ENCODE assay signal across 8 cellular contexts in the genomic region with DNA sequence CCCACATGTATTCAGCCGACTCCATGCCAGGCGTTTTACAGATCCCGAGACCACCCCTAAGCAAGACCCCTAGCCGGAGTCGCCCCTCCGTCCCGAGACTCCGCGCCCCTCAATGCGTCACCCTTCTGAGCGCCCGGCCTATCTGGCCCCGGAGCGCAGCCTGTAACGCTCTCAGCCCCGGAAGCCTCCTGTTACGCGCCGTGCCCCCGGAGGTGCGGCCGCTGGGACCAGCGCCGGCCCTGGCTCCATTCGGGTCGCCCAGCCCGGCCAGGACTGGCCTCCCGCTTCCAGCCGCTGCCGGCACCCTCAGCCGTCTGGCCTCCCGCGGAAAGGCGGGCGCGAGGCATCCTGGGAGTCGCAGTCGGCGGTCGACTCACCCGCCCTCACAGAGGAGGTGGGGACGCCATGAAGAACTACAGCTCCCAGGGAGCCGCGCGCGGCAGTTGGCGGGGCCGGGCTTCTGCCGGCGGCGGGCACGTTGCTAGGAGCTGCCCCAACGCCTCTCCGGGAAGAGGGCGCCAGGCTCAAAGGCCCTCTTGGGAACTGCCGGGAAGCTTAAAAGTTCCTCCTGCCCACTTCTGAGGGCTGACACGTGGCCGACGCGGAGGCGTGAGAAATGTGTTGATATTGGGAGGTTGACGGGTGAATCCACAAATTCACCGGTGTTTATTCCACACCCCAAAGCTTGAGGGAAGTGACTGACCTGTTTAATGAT. TPM values are rescaled to one million over a fixed set of nuclear protein-coding genes. Genes with fewer than 3 reads are reported as not detected.
A peak's percentile ranks its signal among the peaks of the same experiment; 100 is the strongest.
DNase-seq lines count a peak whose midpoint lies in the region; TF ChIP-seq lines count a peak whose summit lies in the region.

A gene with protein sequence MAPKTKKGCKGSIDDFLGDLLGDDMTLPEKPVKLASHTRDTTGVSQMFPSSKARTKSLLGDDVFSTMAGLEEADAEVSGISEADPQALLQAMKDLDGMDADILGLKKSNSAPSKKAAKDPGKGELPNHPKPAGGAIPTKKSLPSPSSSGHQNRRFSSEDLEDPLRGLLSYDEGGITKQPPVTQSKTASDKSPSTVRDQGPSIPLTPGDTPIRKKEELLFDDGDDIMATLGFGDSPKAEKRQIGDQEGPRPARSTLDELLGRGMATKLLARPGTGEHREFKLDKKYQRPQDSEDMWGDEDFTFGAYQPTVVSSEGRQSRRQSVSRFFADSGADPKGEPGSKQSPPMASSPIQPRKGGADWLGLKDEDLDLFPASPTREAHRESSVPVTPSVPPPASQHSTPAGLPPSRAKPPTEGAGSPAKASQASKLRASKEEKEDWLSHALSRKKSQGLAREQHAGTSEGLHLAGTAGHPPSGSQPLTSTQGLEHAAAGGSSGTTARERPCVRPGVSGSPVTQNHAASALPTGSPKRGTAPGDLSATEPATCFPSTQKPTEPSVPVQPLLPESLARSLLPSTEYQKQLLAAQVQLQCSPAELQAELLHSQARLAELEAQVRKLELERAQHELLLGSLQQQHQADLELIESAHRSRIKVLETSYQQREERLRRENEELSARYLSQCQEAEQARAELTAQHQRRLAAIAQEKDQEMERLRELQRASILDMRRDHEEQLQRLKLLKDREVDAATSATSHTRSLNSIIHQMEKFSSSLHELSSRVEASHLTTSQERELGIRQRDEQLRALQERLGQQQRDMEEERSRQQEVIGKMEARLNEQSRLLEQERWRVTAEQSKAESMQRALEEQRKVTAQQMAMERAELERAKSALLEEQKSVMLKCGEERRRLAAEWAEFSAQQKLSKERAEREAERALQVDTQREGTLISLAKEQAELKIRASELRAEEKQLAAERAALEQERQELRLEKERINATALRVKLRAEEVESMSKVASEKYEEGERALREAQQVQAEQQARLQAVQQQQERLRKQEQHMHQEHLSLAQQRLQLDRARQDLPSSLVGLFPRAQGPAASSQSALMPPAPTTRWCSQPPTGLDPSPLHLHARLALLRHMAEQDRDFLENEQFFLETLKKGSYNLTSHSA (minus strand): TSS at position 316 of the 715 bp plus-strand sequence. CDS start 2,893 bp downstream, outside the sequence.

- no peaks in the 10 kb centered on the region for H3K79me1 ChIP-seq in H9 (ENCODE audit: insufficient read depth, low read depth, low read length, poor library complexity, severe bottlenecking)

- H3F3A ChIP-seq in MM.1S (ENCODE audit: insufficient read depth, low read length): no peaks in the 10 kb centered on the region

- no peaks in the 10 kb centered on the region for H3K36me3 ChIP-seq in MM.1S (replicated peaks; ENCODE audit: insufficient read depth, low read length)

- no peak within 1 kb of the TSS for H3K23ac ChIP-seq in H9 (ENCODE audit: insufficient read length, low read depth, low read length)

- H3K36me3 Mint-ChIP-seq in H9 (ENCODE audit: insufficient read depth in 1 of 3, low read depth in 3 of 3) (peaks cover 0 to 11% (median 8%) of the 10 kb centered on the region in 3 experiments; a peak in 2 of 7 replicates), nephron progenitor cell (ENCODE audit: low read depth) (peaks cover 9% of the 10 kb centered on the region)
- no peaks in the 10 kb centered on the region for H3K36me3 Mint-ChIP-seq in stimulated activated naive CD8-positive, alpha-beta T cell treated with anti-CD3 and anti-CD28 coated beads, Interleukin-15, Interleukin-2, amounts not matched to agents 100 ng/mL and 50 ng/mL, for 24 hours (ENCODE audit: low read depth)

- H3K9me2 ChIP-seq in MM.1S (replicated peaks; ENCODE audit: insufficient read depth, low read length): no peaks in the 10 kb centered on the region

- no peak within 1 kb of the TSS for H4K5ac ChIP-seq in H9 (ENCODE audit: insufficient read length, low read depth, low read length)

- DNase-seq in ELF-1 (ENCODE audit: low read depth, low spot score): peak; percentile 98
- peak; percentile 99 for DNase-seq in H9
- peak; percentile 92 for DNase-seq in MM.1S
- peak; percentile 95 for DNase-seq in SHP77 treated with DMSO at 0.1 percent for 48 hours (lab: John Stamatoyannopoulos, UW)
- peak; percentile 97 for DNase-seq in activated effector memory CD4-positive, alpha-beta T cell treated with anti-CD3 and anti-CD28 coated beads, Interleukin-2, amount 50 U/mL, for 16 hours
- DNase-seq in fibroblast of the conjunctiva (ENCODE audit: low read depth): peak; percentile 89
- DNase-seq in nephron progenitor cell: peak; percentile 94

- H3K56ac ChIP-seq in H9 (ENCODE audit: insufficient read length, low read depth, low read length): no peak within 1 kb of the TSS

- TF ChIP-seq CTCF in H9 (conservative IDR thresholded peaks at IDR 0.05): no peak
- TF ChIP-seq CTCF in MM.1S (IDR thresholded peaks at IDR 0.05; ENCODE audit: low read length): no peak
- no peak for TF ChIP-seq CTCF in nephron progenitor cell (IDR thresholded peaks at IDR 0.05)

- H2BK5ac ChIP-seq in H9 (ENCODE audit: insufficient read length, low read length): no peak within 1 kb of the TSS

- peaks cover 11 to 12% of the 10 kb centered on the region in 2 experiments for H3K4me1 Mint-ChIP-seq in H9
- peaks cover 21% of the 10 kb centered on the region for H3K4me1 Mint-ChIP-seq in nephron progenitor cell
- H3K4me1 Mint-ChIP-seq in stimulated activated naive CD8-positive, alpha-beta T cell treated with anti-CD3 and anti-CD28 coated beads, Interleukin-15, Interleukin-2, amounts not matched to agents 100 ng/mL and 50 ng/mL, for 24 hours (ENCODE audit: low read depth): peaks cover 18% of the 10 kb centered on the region

- H2BK120ac ChIP-seq in H9 (ENCODE audit: low read depth, low read length, poor library complexity, severe bottlenecking): no peak within 1 kb of the TSS

- H3K4me3 Mint-ChIP-seq in H9 (peak within 1 kb of the TSS; percentile 88 to 92), nephron progenitor cell (peak within 1 kb of the TSS; percentile 92)
- peak within 1 kb of the TSS; percentile 93 for H3K4me3 Mint-ChIP-seq in stimulated activated naive CD8-positive, alpha-beta T cell treated with anti-CD3 and anti-CD28 coated beads, Interleukin-15, Interleukin-2, amounts not matched to agents 100 ng/mL and 50 ng/mL, for 24 hours

- H3K27ac Mint-ChIP-seq in H9 (peak within 1 kb of the TSS; percentile 60 to 96 (median 92); a peak in 6 of 7 replicates), nephron progenitor cell (peak within 1 kb of the TSS; percentile 74)
- peak within 1 kb of the TSS; percentile 87 for H3K27ac Mint-ChIP-seq in stimulated activated naive CD8-positive, alpha-beta T cell treated with anti-CD3 and anti-CD28 coated beads, Interleukin-15, Interleukin-2, amounts not matched to agents 100 ng/mL and 50 ng/mL, for 24 hours

- H3K18ac ChIP-seq in H9 (ENCODE audit: insufficient read length, low read depth, low read length): peak within 1 kb of the TSS; percentile 66

- peak within 1 kb of the TSS; percentile 88 for H3K4me3 ChIP-seq in MM.1S (ENCODE audit: low read length)

- no CpG with 5 or more reads among the region's 63 CpGs for WGBS in H9 (ENCODE audit: extremely low coverage, insufficient read length, low lambda C conversion rate)

- H3K27me3 Mint-ChIP-seq in H9 (ENCODE audit: low read depth) (no peaks in the 10 kb centered on the region), nephron progenitor cell (ENCODE audit: low read depth, poor library complexity) (peaks cover 4% of the 10 kb centered on the region)
- H3K27me3 Mint-ChIP-seq in stimulated activated naive CD8-positive, alpha-beta T cell treated with anti-CD3 and anti-CD28 coated beads, Interleukin-15, Interleukin-2, amounts not matched to agents 100 ng/mL and 50 ng/mL, for 24 hours: no peaks in the 10 kb centered on the region

- no peaks in the 10 kb centered on the region for H4K20me1 ChIP-seq in H9 (ENCODE audit: control insufficient read depth, insufficient read depth, insufficient read length)
- no peaks in the 10 kb centered on the region for H4K20me1 ChIP-seq in MM.1S (ENCODE audit: insufficient read depth, low read length)

- H3K4me1 ChIP-seq in H9 (ENCODE audit: insufficient read depth, low read length) (no peaks in the 10 kb centered on the region), MM.1S (ENCODE audit: low read length) (peaks cover 6% of the 10 kb centered on the region)

- no peak within 1 kb of the TSS for H3K27ac ChIP-seq in H9 (ENCODE audit: insufficient read length, low read depth, low read length)
- H3K27ac ChIP-seq in MM.1S (ENCODE audit: low read length): no peak within 1 kb of the TSS; the same call in 1 of the 2 replicates

- H2AFZ ChIP-seq in H9 (ENCODE audit: low read length): no peak within 1 kb of the TSS
- H2AFZ ChIP-seq in MM.1S (ENCODE audit: low read length): peak within 1 kb of the TSS; percentile 92

- no peak within 1 kb of the TSS for H4K8ac ChIP-seq in H9 (replicated peaks; ENCODE audit: insufficient read length, low read depth, low read length)

- H3K9me3 Mint-ChIP-seq in H9 (no peaks in the 10 kb centered on the region; a peak in 1 of 5 replicates), nephron progenitor cell (no peaks in the 10 kb centered on the region)
- no peaks in the 10 kb centered on the region for H3K9me3 Mint-ChIP-seq in stimulated activated naive CD8-positive, alpha-beta T cell treated with anti-CD3 and anti-CD28 coated beads, Interleukin-15, Interleukin-2, amounts not matched to agents 100 ng/mL and 50 ng/mL, for 24 hours

- H3K4me2 ChIP-seq in H9 (ENCODE audit: insufficient read depth, insufficient read length, low read length): peak within 1 kb of the TSS; percentile 36
- peak within 1 kb of the TSS; percentile 91 for H3K4me2 ChIP-seq in MM.1S (ENCODE audit: low read depth, low read length)

- peak within 1 kb of the TSS; percentile 51 for H3K14ac ChIP-seq in H9 (ENCODE audit: insufficient read depth, low read length)

- H3K27me3 ChIP-seq in H9 (ENCODE audit: insufficient read depth, low read length): no peaks in the 10 kb centered on the region
- H3K27me3 ChIP-seq in MM.1S (replicated peaks; ENCODE audit: insufficient read depth, low read length): no peaks in the 10 kb centered on the region

- H3K9me3 ChIP-seq in H9 (ENCODE audit: control insufficient read depth, low read depth, low read length) (no peaks in the 10 kb centered on the region), MM.1S (replicated peaks; ENCODE audit: insufficient read depth, low read length) (no peaks in the 10 kb centered on the region)

- no peaks in the 10 kb centered on the region for H3K79me2 ChIP-seq in H9 (ENCODE audit: insufficient read depth, low read length)
- H3K79me2 ChIP-seq in MM.1S (ENCODE audit: low read length): no peaks in the 10 kb centered on the region

- no peaks in the 10 kb centered on the region for H3K23me2 ChIP-seq in H9 (ENCODE audit: insufficient read length, low read depth, low read length, poor library complexity, severe bottlenecking)

- H2BK20ac ChIP-seq in H9 (ENCODE audit: low read depth, low read length, poor library complexity, severe bottlenecking): no peak within 1 kb of the TSS

- no peak within 1 kb of the TSS for H3T11ph ChIP-seq in H9 (ENCODE audit: low read length)

- H4K91ac ChIP-seq in H9 (ENCODE audit: insufficient read length, low read depth, low read length): no peak within 1 kb of the TSS

- peak within 1 kb of the TSS; percentile 75 for H3K9ac ChIP-seq in H9 (ENCODE audit: extremely low read depth, insufficient read length, low read length)
- H3K9ac ChIP-seq in MM.1S (ENCODE audit: low read length): peak within 1 kb of the TSS; percentile 84

- H2AK5ac ChIP-seq in H9 (ENCODE audit: insufficient read length, low read length): no peak within 1 kb of the TSS

- H2BK15ac ChIP-seq in H9 (ENCODE audit: low read depth, low read length): no peak within 1 kb of the TSS

- no peak within 1 kb of the TSS for H2BK12ac ChIP-seq in H9 (ENCODE audit: insufficient read length, low read depth, low read length)

- H3K4ac ChIP-seq in H9 (ENCODE audit: low read depth, low read length): no peak within 1 kb of the TSS

RNA-seq across cellular contexts. Expression of the gene that starts here (rescaled TPM):
- total RNA-seq in H9 (2021): 8.3 and 9.7 TPM in 2 replicates
